In genomic region chr1:160251687-160252526, GRCh38 we compare ENCODE assay signal across 1 cellular context.
A peak's percentile ranks its signal among the peaks of the same experiment; 100 is the strongest.
TF ChIP-seq lines count a peak whose summit lies in the region.

No MANE protein-coding gene starts in this region.

TF ChIP-seq in GM12878, 131 proteins besides CTCF, POLR2A, EP300 and RAD21:
- TF ChIP-seq MEF2B (IDR thresholded peaks at IDR 0.05; ENCODE audit: partially characterized antibody, poor library complexity, severe bottlenecking) (no peak), CBX5 (IDR thresholded peaks at IDR 0.05; ENCODE audit: low read depth) (no peak), SPI1 (IDR thresholded peaks at IDR 0.05; ENCODE audit: borderline replicate concordance, insufficient read depth, low read depth, low read length) (no peak), MLLT1 (IDR thresholded peaks at IDR 0.05) (no peak), ZNF687 (IDR thresholded peaks at IDR 0.05) (no peak), BCLAF1 (IDR thresholded peaks at IDR 0.05) (no peak), ZNF24 (IDR thresholded peaks at IDR 0.05) (no peak), FOS (IDR thresholded peaks at IDR 0.05; ENCODE audit: borderline replicate concordance, extremely low read depth, insufficient read length) (no peak), SMC3 (IDR thresholded peaks at IDR 0.05; ENCODE audit: borderline replicate concordance, low read length) (peak; percentile 95), JUND (IDR thresholded peaks at IDR 0.05; ENCODE audit: low read depth, low read length) (no peak), HDAC6 (IDR thresholded peaks at IDR 0.05; ENCODE audit: unreplicated experiment) (no peak), CHD2 (IDR thresholded peaks at IDR 0.05; ENCODE audit: borderline replicate concordance, low read depth, low read length) (no peak), YY1 (IDR thresholded peaks at IDR 0.05; ENCODE audit: low read depth, low read length) (peak; percentile 35; the same call in 1 of the 2 replicates), IRF5 (IDR thresholded peaks at IDR 0.05; ENCODE audit: borderline replicate concordance) (no peak), NRF1 (conservative IDR thresholded peaks at IDR 0.05; ENCODE audit: low read depth, low read length) (no peak), IKZF2 (IDR thresholded peaks at IDR 0.05) (no peak), ZNF274 (IDR thresholded peaks at IDR 0.05; ENCODE audit: insufficient read depth, insufficient read length) (no peak), CBFB (IDR thresholded peaks at IDR 0.05; ENCODE audit: low read depth) (no peak)
- TF ChIP-seq, protein P1, sequence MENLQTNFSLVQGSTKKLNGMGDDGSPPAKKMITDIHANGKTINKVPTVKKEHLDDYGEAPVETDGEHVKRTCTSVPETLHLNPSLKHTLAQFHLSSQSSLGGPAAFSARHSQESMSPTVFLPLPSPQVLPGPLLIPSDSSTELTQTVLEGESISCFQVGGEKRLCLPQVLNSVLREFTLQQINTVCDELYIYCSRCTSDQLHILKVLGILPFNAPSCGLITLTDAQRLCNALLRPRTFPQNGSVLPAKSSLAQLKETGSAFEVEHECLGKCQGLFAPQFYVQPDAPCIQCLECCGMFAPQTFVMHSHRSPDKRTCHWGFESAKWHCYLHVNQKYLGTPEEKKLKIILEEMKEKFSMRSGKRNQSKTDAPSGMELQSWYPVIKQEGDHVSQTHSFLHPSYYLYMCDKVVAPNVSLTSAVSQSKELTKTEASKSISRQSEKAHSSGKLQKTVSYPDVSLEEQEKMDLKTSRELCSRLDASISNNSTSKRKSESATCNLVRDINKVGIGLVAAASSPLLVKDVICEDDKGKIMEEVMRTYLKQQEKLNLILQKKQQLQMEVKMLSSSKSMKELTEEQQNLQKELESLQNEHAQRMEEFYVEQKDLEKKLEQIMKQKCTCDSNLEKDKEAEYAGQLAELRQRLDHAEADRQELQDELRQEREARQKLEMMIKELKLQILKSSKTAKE (IDR thresholded peaks at IDR 0.05; ENCODE audit: low read depth, poor library complexity, severe bottlenecking) = peak; percentile 26
